In genomic region chr1:86811128-86811527, GRCh38 we compare ENCODE assay signal across 2 cellular contexts.
TF ChIP-seq lines count a peak whose summit lies in the region.

No MANE protein-coding gene starts in this region.

TF ChIP-seq in K562, 482 proteins besides CTCF, POLR2A, EP300 and RAD21:
- TF ChIP-seq TBP (optimal IDR thresholded peaks at IDR 0.05; ENCODE audit: low read depth, low read length) (no peak), ZNF184 (CRISPR knock-in tag; IDR thresholded peaks at IDR 0.05) (no peak), NFIX (CRISPR knock-in tag; IDR thresholded peaks at IDR 0.05; ENCODE audit: low read depth) (no peak), NFATC3 (IDR thresholded peaks at IDR 0.05) (no peak), NUFIP1 (IDR thresholded peaks at IDR 0.05; ENCODE audit: partially characterized antibody) (no peak), PTTG1 (tag; IDR thresholded peaks at IDR 0.05; ENCODE audit: low read depth) (no peak), MEF2A (IDR thresholded peaks at IDR 0.05; ENCODE audit: control insufficient read depth, low read depth, low read length) (no peak), CCAR2 (IDR thresholded peaks at IDR 0.05; ENCODE audit: low read depth, low read length) (no peak), TEAD2 (tag; IDR thresholded peaks at IDR 0.05) (no peak)
- TF ChIP-seq, protein P1, sequence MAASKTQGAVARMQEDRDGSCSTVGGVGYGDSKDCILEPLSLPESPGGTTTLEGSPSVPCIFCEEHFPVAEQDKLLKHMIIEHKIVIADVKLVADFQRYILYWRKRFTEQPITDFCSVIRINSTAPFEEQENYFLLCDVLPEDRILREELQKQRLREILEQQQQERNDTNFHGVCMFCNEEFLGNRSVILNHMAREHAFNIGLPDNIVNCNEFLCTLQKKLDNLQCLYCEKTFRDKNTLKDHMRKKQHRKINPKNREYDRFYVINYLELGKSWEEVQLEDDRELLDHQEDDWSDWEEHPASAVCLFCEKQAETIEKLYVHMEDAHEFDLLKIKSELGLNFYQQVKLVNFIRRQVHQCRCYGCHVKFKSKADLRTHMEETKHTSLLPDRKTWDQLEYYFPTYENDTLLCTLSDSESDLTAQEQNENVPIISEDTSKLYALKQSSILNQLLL (CRISPR knock-in tag; IDR thresholded peaks at IDR 0.05; ENCODE audit: borderline replicate concordance), result no peak
- TF ChIP-seq, protein P2, sequence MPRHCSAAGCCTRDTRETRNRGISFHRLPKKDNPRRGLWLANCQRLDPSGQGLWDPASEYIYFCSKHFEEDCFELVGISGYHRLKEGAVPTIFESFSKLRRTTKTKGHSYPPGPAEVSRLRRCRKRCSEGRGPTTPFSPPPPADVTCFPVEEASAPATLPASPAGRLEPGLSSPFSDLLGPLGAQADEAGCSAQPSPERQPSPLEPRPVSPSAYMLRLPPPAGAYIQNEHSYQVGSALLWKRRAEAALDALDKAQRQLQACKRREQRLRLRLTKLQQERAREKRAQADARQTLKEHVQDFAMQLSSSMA (CRISPR knock-in tag; IDR thresholded peaks at IDR 0.05), result no peak
- TF ChIP-seq, protein P3, sequence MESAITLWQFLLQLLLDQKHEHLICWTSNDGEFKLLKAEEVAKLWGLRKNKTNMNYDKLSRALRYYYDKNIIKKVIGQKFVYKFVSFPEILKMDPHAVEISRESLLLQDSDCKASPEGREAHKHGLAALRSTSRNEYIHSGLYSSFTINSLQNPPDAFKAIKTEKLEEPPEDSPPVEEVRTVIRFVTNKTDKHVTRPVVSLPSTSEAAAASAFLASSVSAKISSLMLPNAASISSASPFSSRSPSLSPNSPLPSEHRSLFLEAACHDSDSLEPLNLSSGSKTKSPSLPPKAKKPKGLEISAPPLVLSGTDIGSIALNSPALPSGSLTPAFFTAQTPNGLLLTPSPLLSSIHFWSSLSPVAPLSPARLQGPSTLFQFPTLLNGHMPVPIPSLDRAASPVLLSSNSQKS (CRISPR knock-in tag; IDR thresholded peaks at IDR 0.05), result no peak
TF ChIP-seq in K562: peak in this region for 0.

TF ChIP-seq in H1, 55 proteins besides CTCF, POLR2A, EP300 and RAD21:
- TF ChIP-seq MAFK (IDR thresholded peaks at IDR 0.05; ENCODE audit: low read depth, low read length) (no peak), RFX5 (IDR thresholded peaks at IDR 0.05; ENCODE audit: borderline replicate concordance, low read depth, low read length) (no peak), RXRA (IDR thresholded peaks at IDR 0.05; ENCODE audit: insufficient read depth, low read depth, low read length) (no peak), CHD1 (IDR thresholded peaks at IDR 0.05; ENCODE audit: low read depth, low read length) (no peak), FOSL1 (IDR thresholded peaks at IDR 0.05; ENCODE audit: insufficient read depth, low read depth, low read length) (no peak), SIRT6 (IDR thresholded peaks at IDR 0.05; ENCODE audit: low read length) (no peak), CTBP2 (IDR thresholded peaks at IDR 0.05; ENCODE audit: borderline replicate concordance, insufficient read depth, insufficient read length, low read length) (no peak), BCL11A (IDR thresholded peaks at IDR 0.05; ENCODE audit: low read depth in 2 of 2, low read length in 2 of 2) (no peak), CBX5 (IDR thresholded peaks at IDR 0.05; ENCODE audit: low read depth, low read length) (no peak), ATF3 (IDR thresholded peaks at IDR 0.05; ENCODE audit: insufficient read depth, low read depth, low read length) (no peak), NANOG (IDR thresholded peaks at IDR 0.05; ENCODE audit: insufficient read depth, low read depth, low read length, poor library complexity, severe bottlenecking) (no peak), ASH2L (IDR thresholded peaks at IDR 0.05; ENCODE audit: low read length) (no peak), BRCA1 (IDR thresholded peaks at IDR 0.05; ENCODE audit: low read depth, low read length) (no peak)
- TF ChIP-seq, protein P4, sequence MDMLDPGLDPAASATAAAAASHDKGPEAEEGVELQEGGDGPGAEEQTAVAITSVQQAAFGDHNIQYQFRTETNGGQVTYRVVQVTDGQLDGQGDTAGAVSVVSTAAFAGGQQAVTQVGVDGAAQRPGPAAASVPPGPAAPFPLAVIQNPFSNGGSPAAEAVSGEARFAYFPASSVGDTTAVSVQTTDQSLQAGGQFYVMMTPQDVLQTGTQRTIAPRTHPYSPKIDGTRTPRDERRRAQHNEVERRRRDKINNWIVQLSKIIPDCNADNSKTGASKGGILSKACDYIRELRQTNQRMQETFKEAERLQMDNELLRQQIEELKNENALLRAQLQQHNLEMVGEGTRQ (IDR thresholded peaks at IDR 0.05; ENCODE audit: low read length), result no peak
